In genomic region chr3:49124203-49124602, GRCh38 we compare ENCODE assay signal across 24 cellular contexts. TPM values are rescaled to one million over a fixed set of nuclear protein-coding genes. Genes with fewer than 3 reads are reported as not detected.
"Had no signal": no experiment of that assay in that cellular context is flagged by ENCODE, and none has a peak within 500 bp of the region (broad histone marks: within the 10 kb centered on the region; RNA-seq: fewer than 3 reads in every experiment).

No MANE protein-coding gene starts in this region.

- H3K9me3 ChIP-seq: colonic mucosa, esophagus squamous epithelium, gastroesophageal sphincter, heart left ventricle, left lung, lower lobe of right lung, mucosa of descending colon had no signal

- H2AFZ ChIP-seq: hepatocyte had no signal

- DNase-seq: colonic mucosa; cortex of kidney; effector CD8-positive, alpha-beta T cell; effector memory CD8-positive, alpha-beta T cell; endodermal cell; erythroblast; esophagus squamous epithelium; foreskin fibroblast; immature natural killer cell; islet precursor cell; kidney; kidney glomerular epithelial cell; left colon; left lung; left ventricle myocardium superior; lower lobe of right lung; mesenchymal stem cell; mucosa of descending colon; naive B cell had no signal

- H3K27ac ChIP-seq: colonic mucosa, epithelial cell of prostate, esophagus squamous epithelium, heart left ventricle, hepatocyte, left lung, lower lobe of right lung had no signal

- H3K4me3 ChIP-seq: colonic mucosa, esophagus squamous epithelium, gastroesophageal sphincter, heart left ventricle, hepatocyte, left lung, lower lobe of right lung, mucosa of descending colon had no signal

- H3K36me3 ChIP-seq: colonic mucosa had no signal

- ATAC-seq: effector memory CD8-positive, alpha-beta T cell; esophagus mucosa; gastroesophageal sphincter; heart left ventricle; left colon; left lung; left ventricle myocardium superior; lower lobe of right lung; mucosa of descending colon had no signal

- H3K27me3 ChIP-seq: colonic mucosa, esophagus squamous epithelium, gastroesophageal sphincter, heart left ventricle, hepatocyte, left lung had no signal

- H3K4me2 ChIP-seq: hepatocyte had no signal

RNA-seq across cellular contexts. Expression of gene LAMB2, which starts 8.6 kb away (rescaled TPM):
- polyA plus RNA-seq: immature natural killer cell had no signal
